8 cellular contexts compared by ENCODE assay signal in genomic region chr1:27418326-27418761, GRCh38. TPM values are rescaled to one million over a fixed set of nuclear protein-coding genes. Genes with fewer than 3 reads are reported as not detected.
DNase-seq lines count a peak whose midpoint lies in the region; ATAC-seq and TF ChIP-seq lines count a peak whose summit lies in the region.

No MANE protein-coding gene starts in this region.

- ATAC-seq in GM19351 (IDR thresholded peaks at IDR 0.05; ENCODE audit: unreplicated experiment) (peak; percentile 76), sciatic nerve (peak; percentile 96)

- H4K20me1 ChIP-seq in hepatocyte (ENCODE audit: insufficient read depth, poor library complexity, severe bottlenecking) = no peaks in the 10 kb centered on the region

- 8% methylated on average over 8 of the region's 8 CpGs for WGBS in hepatocyte (ENCODE audit: low lambda C conversion rate, missing lambda C conversion rate)

- peak overlapping the region; percentile 14 for H2AFZ ChIP-seq in hepatocyte

- no peaks in the 10 kb centered on the region for H3K36me3 ChIP-seq in hepatocyte (replicated peaks; ENCODE audit: insufficient read depth, low read depth)

- H3K79me2 ChIP-seq in hepatocyte = peaks cover 50% of the 10 kb centered on the region

- no peak for TF ChIP-seq CTCF in AG09309 (IDR thresholded peaks at IDR 0.05; ENCODE audit: control insufficient read depth, insufficient read depth, low read depth, low read length, missing control alignments)
- no peak for TF ChIP-seq CTCF in NB4 (IDR thresholded peaks at IDR 0.05; ENCODE audit: low read depth, low read length)
- no peak for TF ChIP-seq CTCF in hepatocyte (IDR thresholded peaks at IDR 0.05; ENCODE audit: poor library complexity)

- no peaks in the 10 kb centered on the region for H3K27me3 ChIP-seq in hepatocyte

- H3K4me3 ChIP-seq in AG09309 (ENCODE audit: control insufficient read depth, low read depth, low read length) (no peak overlapping the region), NB4 (ENCODE audit: low read depth, low read length) (no peak overlapping the region), hepatocyte (no peak overlapping the region)

- peaks cover 24% of the 10 kb centered on the region for H3K4me1 ChIP-seq in hepatocyte (ENCODE audit: insufficient read depth)

- H3K4me2 ChIP-seq in hepatocyte = peak overlapping the region; percentile 19

- intact Hi-C loops in sciatic nerve (cut with DNase I) = loop anchor here (10.0 kb wide), 1 partner anchor 66 kb away; no protein-coding TSS in a partner anchor

- peak overlapping the region; percentile 96 for H3K27ac ChIP-seq in hepatocyte

- H3K9me3 ChIP-seq in hepatocyte (ENCODE audit: low read depth) = no peaks in the 10 kb centered on the region

- TF ChIP-seq POLR2A in NB4 (IDR thresholded peaks at IDR 0.05; ENCODE audit: extremely low read depth, insufficient read length) = no peak

- no peaks in the 10 kb centered on the region for H3K9me2 ChIP-seq in hepatocyte (replicated peaks; ENCODE audit: insufficient read depth)

- DNase-seq in AG09309 (ENCODE audit: low read depth) = peak; percentile 82
- peak; percentile 92 for DNase-seq in NB4 (ENCODE audit: low read depth)
- DNase-seq in amniotic stem cell (lab: John Stamatoyannopoulos, UW) = peak; percentile 35
- DNase-seq in hepatocyte (ENCODE audit: low spot score) = peak; percentile 92
- DNase-seq in sciatic nerve (ENCODE audit: low spot score) = peak; percentile 78
- DNase-seq in D341Med (ENCODE audit: low spot score) = no peak
- DNase-seq in DMS153 treated with DMSO at 0.1 percent for 48 hours (lab: John Stamatoyannopoulos, UW; ENCODE audit: unreplicated experiment) = no peak

RNA-seq across cellular contexts. Expression of gene GPR3, which starts 25.9 kb away (rescaled TPM):
- total RNA-seq in hepatocyte = 0.32 and 0.47 TPM in 2 replicates
- polyA plus RNA-seq in hepatocyte = 1.5 and 2.2 TPM in 2 replicates
- total RNA-seq in sciatic nerve = 0.71 TPM

RNA-seq across cellular contexts. Expression of gene CD164L2, which starts 35.2 kb away (rescaled TPM):
- not detected in 2 replicates for total RNA-seq in hepatocyte
- polyA plus RNA-seq in hepatocyte = 0.19 TPM in 1 of 2 replicates, not detected in the other
- not detected for total RNA-seq in sciatic nerve

RNA-seq across cellular contexts. Expression of gene FCN3, which starts 43.7 kb away (rescaled TPM):
- not detected in 2 replicates for total RNA-seq in hepatocyte
- polyA plus RNA-seq in hepatocyte = not detected in 2 replicates
- total RNA-seq in sciatic nerve = 1.2 TPM

RNA-seq across cellular contexts. Expression of gene MAP3K6, which starts 51.6 kb away (rescaled TPM):
- 4.3 and 6.3 TPM in 2 replicates for total RNA-seq in hepatocyte
- polyA plus RNA-seq in hepatocyte = 20.4 and 24.8 TPM in 2 replicates
- total RNA-seq in sciatic nerve = 88.4 TPM

Comparison
In these comparisons a context has a peak if more than half of its experiments do, and no peak if none do; other contexts are left out.
1. DNase-seq: peak in AG09309 (single experiment), NB4 (single experiment), amniotic stem cell (single experiment), hepatocyte (single experiment) and sciatic nerve (single experiment); none in D341Med (single experiment) and DMS153 treated with DMSO at 0.1 percent for 48 hours (single experiment).